In genomic region chr6:74749211-74750142, GRCh38 we compare ENCODE assay signal across 14 cellular contexts.
DNase-seq lines count a peak whose midpoint lies in the region; ATAC-seq, FAIRE-seq and TF ChIP-seq lines count a peak whose summit lies in the region.
"Had no signal": no experiment of that assay in that cellular context is flagged by ENCODE, and none has a peak within 500 bp of the region (broad histone marks: within the 10 kb centered on the region; RNA-seq: fewer than 3 reads in every experiment).

No MANE protein-coding gene starts in this region.

- WGBS in IMR-90 (ENCODE audit: extremely low coverage in 2 of 2, insufficient read length in 1 of 2), 2 experiments = 83% methylated on average over 2 of the region's 10 CpGs; no CpG with 5 or more reads in 1 of the 2 experiments

- no peak for TF ChIP-seq CTCF in IMR-90 (conservative IDR thresholded peaks at IDR 0.05; ENCODE audit: low read depth, low read length)

- no peak overlapping the region for H3K27ac ChIP-seq in IMR-90 (ENCODE audit: insufficient read depth, low read length)
- H3K27ac ChIP-seq: parathyroid adenoma, VCaP had no signal

- H3K9me3 ChIP-seq in IMR-90 (ENCODE audit: control insufficient read depth, insufficient read depth, low read length) = no peaks in the 10 kb centered on the region

- H3K27me3 ChIP-seq in IMR-90 (ENCODE audit: control insufficient read depth, insufficient read depth, low read length) = no peaks in the 10 kb centered on the region

- intact Hi-C loops in IMR-90 (cut with micrococcal nuclease) = no loop called here
- intact Hi-C loops in activated CD4-positive, alpha-beta memory T cell treated with anti-CD3 and anti-CD28 coated beads for 36 hours (cut with micrococcal nuclease) = no loop called here

- H4K8ac ChIP-seq in IMR-90 (ENCODE audit: low read depth in 2 of 2, low read length in 2 of 2) = no peak overlapping the region

- peaks cover 3% of the 10 kb centered on the region; the same call in 1 of the 2 replicates for H3K4me1 ChIP-seq in IMR-90 (ENCODE audit: control insufficient read depth, insufficient read depth, low read length)
- H3K4me1 ChIP-seq: parathyroid adenoma had no signal

- H3K36me3 Mint-ChIP-seq in stimulated activated naive B cell treated with anti-CD40 and anti-IgM and Interleukin-4, amounts not matched to agents 10 μg/mL and 1 μg/mL and 100 μg/mL, for 72 hours = no peaks in the 10 kb centered on the region
- no peaks in the 10 kb centered on the region for H3K36me3 Mint-ChIP-seq in activated CD4-positive, alpha-beta memory T cell treated with anti-CD3 and anti-CD28 coated beads for 36 hours

- no peak overlapping the region for H4K5ac ChIP-seq in IMR-90 (ENCODE audit: low read depth, low read length)

- no peak overlapping the region for H2BK15ac ChIP-seq in IMR-90 (ENCODE audit: low read depth, low read length)

- 0 out of 2 replicates have a peak overlapping the region, but pooled peaks have one; percentile 63 for H3K23ac ChIP-seq in IMR-90 (ENCODE audit: low read depth, low read length)

- no peaks in the 10 kb centered on the region for H3K4me1 Mint-ChIP-seq in stimulated activated naive B cell treated with anti-CD40 and anti-IgM and Interleukin-4, amounts not matched to agents 10 μg/mL and 1 μg/mL and 100 μg/mL, for 72 hours
- H3K4me1 Mint-ChIP-seq in activated CD4-positive, alpha-beta memory T cell treated with anti-CD3 and anti-CD28 coated beads for 36 hours (ENCODE audit: low read depth) = no peaks in the 10 kb centered on the region

- no peak overlapping the region for H2BK120ac ChIP-seq in IMR-90 (ENCODE audit: low read depth, low read length)

- dilution Hi-C loops in IMR-90 (cut with HindIII; ENCODE audit: low sequenced_read_pairs, unreplicated experiment) = no loop called here

- peak; percentile 36 for DNase-seq in A172 (ENCODE audit: low spot score)
- no peak for DNase-seq in IMR-90
- DNase-seq in fibroblast of peridontal ligament (ENCODE audit: extremely low read depth) = peak; percentile 27
- no peak for DNase-seq in NCI-H1417 treated with DMSO at 0.1 percent for 48 hours (lab: John Stamatoyannopoulos, UW)
- no peak for DNase-seq in stimulated activated naive B cell treated with anti-CD40 and anti-IgM and Interleukin-4, amounts not matched to agents 10 μg/mL and 1 μg/mL and 100 μg/mL, for 72 hours
- DNase-seq in activated CD4-positive, alpha-beta memory T cell treated with anti-CD3 and anti-CD28 coated beads for 36 hours = no peak
- DNase-seq in urothelium cell line (ENCODE audit: low spot score) = no peak
- DNase-seq: ACHN; activated effector memory CD4-positive, alpha-beta T cell treated with Interleukin-2 at 50 U/mL for 16 hours; effector memory CD8-positive, alpha-beta T cell; MV-4-11 had no signal

- H3K9me3 Mint-ChIP-seq in stimulated activated naive B cell treated with anti-CD40 and anti-IgM and Interleukin-4, amounts not matched to agents 10 μg/mL and 1 μg/mL and 100 μg/mL, for 72 hours = no peaks in the 10 kb centered on the region
- H3K9me3 Mint-ChIP-seq in activated CD4-positive, alpha-beta memory T cell treated with anti-CD3 and anti-CD28 coated beads for 36 hours = no peaks in the 10 kb centered on the region

- H3K4me3 ChIP-seq in IMR-90 (ENCODE audit: insufficient read depth, low read depth, low read length) = no peak overlapping the region

- CTCF ChIA-PET in IMR-90 (lab: Yijun Ruan, JAX) = no interaction called here
- CTCF ChIA-PET in activated CD4-positive, alpha-beta memory T cell treated with anti-CD3 and anti-CD28 coated beads for 36 hours (lab: Charles Lee) = no interaction called here

- POLR2A ChIA-PET in IMR-90 (lab: Charles Lee; ENCODE audit: unreplicated experiment) = no interaction called here
- POLR2A ChIA-PET in activated CD4-positive, alpha-beta memory T cell treated with anti-CD3 and anti-CD28 coated beads for 36 hours (lab: Charles Lee) = no interaction called here

- H2AK9ac ChIP-seq in IMR-90 (replicated peaks; ENCODE audit: low read depth, low read length, poor library complexity) = peak overlapping the region; percentile 40

- BruUV-seq in IMR-90 (replicated peaks; lab: Mats Ljungman, UMichigan) = no TSS peak

- H3K4ac ChIP-seq in IMR-90 (ENCODE audit: low read depth, low read length) = no peak overlapping the region

- H3K36me3 ChIP-seq in IMR-90 (ENCODE audit: control insufficient read depth, insufficient read depth, low read length) = no peaks in the 10 kb centered on the region

- no peak overlapping the region for H4K91ac ChIP-seq in IMR-90 (ENCODE audit: insufficient read depth, low read depth, low read length)

- no peak for TF ChIP-seq RAD21 in IMR-90 (IDR thresholded peaks at IDR 0.05; ENCODE audit: low read length)

- no peak overlapping the region for H2BK20ac ChIP-seq in IMR-90 (ENCODE audit: low read depth, low read length)

- no peak for FAIRE-seq in urothelium cell line (lab: Jason Lieb, UNC)

- H3K79me1 ChIP-seq in IMR-90 (ENCODE audit: low read depth in 1 of 2, low read length in 2 of 2) = no peaks in the 10 kb centered on the region

- no peak overlapping the region for H3K4me2 ChIP-seq in IMR-90 (ENCODE audit: low read depth, low read length)

- no peak for TF ChIP-seq POLR2A in IMR-90 (IDR thresholded peaks at IDR 0.05; ENCODE audit: low read depth, low read length)

- H4K20me1 ChIP-seq in IMR-90 (ENCODE audit: insufficient read depth, low read length) = no peaks in the 10 kb centered on the region

- H3K27me3 Mint-ChIP-seq in stimulated activated naive B cell treated with anti-CD40 and anti-IgM and Interleukin-4, amounts not matched to agents 10 μg/mL and 1 μg/mL and 100 μg/mL, for 72 hours = no peaks in the 10 kb centered on the region
- no peaks in the 10 kb centered on the region for H3K27me3 Mint-ChIP-seq in activated CD4-positive, alpha-beta memory T cell treated with anti-CD3 and anti-CD28 coated beads for 36 hours
- H3K27me3 Mint-ChIP-seq: effector memory CD8-positive, alpha-beta T cell had no signal

- in situ Hi-C loops in IMR-90 (cut with MboI; ENCODE audit: low sequenced_read_pairs) = no loop called here

- peak overlapping the region; percentile 70 for H2AFZ ChIP-seq in IMR-90 (replicated peaks; ENCODE audit: low read length, poor library complexity)
- H2AFZ ChIP-seq: parathyroid adenoma had no signal

- no peak overlapping the region for H3K27ac Mint-ChIP-seq in stimulated activated naive B cell treated with anti-CD40 and anti-IgM and Interleukin-4, amounts not matched to agents 10 μg/mL and 1 μg/mL and 100 μg/mL, for 72 hours
- no peak overlapping the region for H3K27ac Mint-ChIP-seq in activated CD4-positive, alpha-beta memory T cell treated with anti-CD3 and anti-CD28 coated beads for 36 hours
- H3K27ac Mint-ChIP-seq: effector memory CD8-positive, alpha-beta T cell had no signal

- H3K9ac ChIP-seq in IMR-90 (ENCODE audit: low read depth, low read length) = no peak overlapping the region
- H3K9ac ChIP-seq: parathyroid adenoma had no signal

- H2AK5ac ChIP-seq in IMR-90 (ENCODE audit: low read depth, low read length) = 0 out of 2 replicates have a peak overlapping the region, but pooled peaks have one; percentile 37

- H3K56ac ChIP-seq in IMR-90 (ENCODE audit: extremely low read depth, insufficient read depth, low read length) = no peak overlapping the region

- no peak overlapping the region; the same call in 1 of the 2 replicates for H3K18ac ChIP-seq in IMR-90 (ENCODE audit: low read depth, low read length)

- peaks cover 3% of the 10 kb centered on the region; the same call in 1 of the 2 replicates for H3K9me1 ChIP-seq in IMR-90 (ENCODE audit: insufficient read depth, low read length)

- H3K4me3 Mint-ChIP-seq in stimulated activated naive B cell treated with anti-CD40 and anti-IgM and Interleukin-4, amounts not matched to agents 10 μg/mL and 1 μg/mL and 100 μg/mL, for 72 hours = no peak overlapping the region
- H3K4me3 Mint-ChIP-seq in activated CD4-positive, alpha-beta memory T cell treated with anti-CD3 and anti-CD28 coated beads for 36 hours = no peak overlapping the region
- H3K4me3 Mint-ChIP-seq: effector memory CD8-positive, alpha-beta T cell had no signal

- peak; percentile 80 for ATAC-seq in GM21529 (IDR thresholded peaks at IDR 0.05; ENCODE audit: unreplicated experiment)
- no peak for ATAC-seq in IMR-90 (ENCODE audit: low read depth)
- ATAC-seq in stimulated activated naive B cell treated with anti-CD40 and anti-IgM and Interleukin-4, amounts not matched to agents 10 μg/mL and 1 μg/mL and 100 μg/mL, for 72 hours (replicated peaks) = no peak
- ATAC-seq: effector memory CD8-positive, alpha-beta T cell had no signal

- H2BK5ac ChIP-seq in IMR-90 (ENCODE audit: low read depth, low read length, poor library complexity, severe bottlenecking) = no peak overlapping the region

- peak overlapping the region; percentile 62; the same call in 1 of the 2 replicates for H3K14ac ChIP-seq in IMR-90 (replicated peaks; ENCODE audit: low read depth, low read length)

TF ChIP-seq in IMR-90, 13 proteins besides CTCF, POLR2A, EP300 and RAD21 (continues in another document):
- TF ChIP-seq RFX5 (IDR thresholded peaks at IDR 0.05; ENCODE audit: low read depth, low read length) (no peak), ELK1 (IDR thresholded peaks at IDR 0.05; ENCODE audit: borderline replicate concordance, low read depth, low read length) (no peak), NFE2L2 (IDR thresholded peaks at IDR 0.05; ENCODE audit: low read depth, low read length) (no peak), MAZ (IDR thresholded peaks at IDR 0.05; ENCODE audit: borderline replicate concordance, low read depth, low read length) (no peak), CHD1 (IDR thresholded peaks at IDR 0.05; ENCODE audit: low read depth, low read length) (no peak), USF2 (IDR thresholded peaks at IDR 0.05; ENCODE audit: low read depth, low read length) (no peak), MXI1 (IDR thresholded peaks at IDR 0.05; ENCODE audit: borderline replicate concordance, low read depth, low read length) (no peak), SMC3 (IDR thresholded peaks at IDR 0.05; ENCODE audit: low read depth, low read length) (no peak), MAFK (IDR thresholded peaks at IDR 0.05; ENCODE audit: low read depth, low read length) (no peak)

Comparison
In these comparisons a context has a peak if more than half of its experiments do, and no peak if none do; other contexts are left out.
1. DNase-seq: peak in A172 (single experiment) and fibroblast of peridontal ligament (single experiment); none in IMR-90 (single experiment), NCI-H1417 treated with DMSO at 0.1 percent for 48 hours (single experiment), stimulated activated naive B cell treated with anti-CD40 and anti-IgM and Interleukin-4, amounts not matched to agents 10 μg/mL and 1 μg/mL and 100 μg/mL, for 72 hours (single experiment), activated CD4-positive, alpha-beta memory T cell treated with anti-CD3 and anti-CD28 coated beads for 36 hours (single experiment) and urothelium cell line (single experiment).